Comparison of ENCODE assay signal across 14 cellular contexts in genomic region chr9:5718296-5719032, GRCh38.
A peak's percentile ranks its signal among the peaks of the same experiment; 100 is the strongest.
DNase-seq lines count a peak whose midpoint lies in the region; ATAC-seq and TF ChIP-seq lines count a peak whose summit lies in the region.
"Had no signal": no experiment of that assay in that cellular context is flagged by ENCODE, and none has a peak within 500 bp of the region (broad histone marks: within the 10 kb centered on the region; RNA-seq: fewer than 3 reads in every experiment).

No MANE protein-coding gene starts in this region.

- H3K27ac ChIP-seq in CD4-positive, alpha-beta T cell (ENCODE audit: low read depth, low read length) = no peak overlapping the region
- H3K27ac ChIP-seq in left lung = no peak overlapping the region
- H3K27ac ChIP-seq: BLaER1 had no signal

- H3K27me3 ChIP-seq in CD4-positive, alpha-beta T cell (ENCODE audit: control insufficient read depth, insufficient read depth, low read length) = no peaks in the 10 kb centered on the region
- H3K27me3 ChIP-seq in left lung = no peaks in the 10 kb centered on the region
- H3K27me3 ChIP-seq: BLaER1 had no signal

- H3K36me3 ChIP-seq in left lung = peaks cover 0 to 36% of the 10 kb centered on the region in 2 donors

- H3K9me3 Mint-ChIP-seq in activated T-helper 2 cell treated with anti-CD3 and anti-CD28 coated beads, Interferon-gamma antibody, Interleukin-2, Interleukin-4, amounts not matched to agents 10 μg/mL and 5 μg/mL and 100 μg/mL, durations not matched to agents 14 hours and 24 hours and 36 hours = peaks cover 19% of the 10 kb centered on the region
- H3K9me3 Mint-ChIP-seq in CD4-positive, alpha-beta T cell = peaks cover 4% of the 10 kb centered on the region

- ATAC-seq in left colon (peak; percentile 90), left lung (no peak)
- no peak for ATAC-seq in CD4-positive, alpha-beta T cell (ENCODE audit: poor library complexity)

- peaks cover 10% of the 10 kb centered on the region for H3K4me1 Mint-ChIP-seq in activated T-helper 2 cell treated with anti-CD3 and anti-CD28 coated beads, Interferon-gamma antibody, Interleukin-2, Interleukin-4, amounts not matched to agents 10 μg/mL and 5 μg/mL and 100 μg/mL, durations not matched to agents 14 hours and 24 hours and 36 hours (ENCODE audit: low read depth)
- H3K4me1 Mint-ChIP-seq in CD4-positive, alpha-beta T cell (ENCODE audit: low read depth) = peaks cover 15% of the 10 kb centered on the region

- H3K27me3 Mint-ChIP-seq in activated T-helper 2 cell treated with anti-CD3 and anti-CD28 coated beads, Interferon-gamma antibody, Interleukin-2, Interleukin-4, amounts not matched to agents 10 μg/mL and 5 μg/mL and 100 μg/mL, durations not matched to agents 14 hours and 24 hours and 36 hours (ENCODE audit: low read depth) = no peaks in the 10 kb centered on the region
- no peaks in the 10 kb centered on the region for H3K27me3 Mint-ChIP-seq in CD4-positive, alpha-beta T cell
- H3K27me3 Mint-ChIP-seq: activated CD4-positive, alpha-beta memory T cell treated with anti-CD3 and anti-CD28 coated beads for 36 hours had no signal

- peaks cover 66% of the 10 kb centered on the region for H3K36me3 Mint-ChIP-seq in activated T-helper 2 cell treated with anti-CD3 and anti-CD28 coated beads, Interferon-gamma antibody, Interleukin-2, Interleukin-4, amounts not matched to agents 10 μg/mL and 5 μg/mL and 100 μg/mL, durations not matched to agents 14 hours and 24 hours and 36 hours (ENCODE audit: low read depth)
- peaks cover 79% of the 10 kb centered on the region for H3K36me3 Mint-ChIP-seq in CD4-positive, alpha-beta T cell (ENCODE audit: low read depth)

- H3K27ac Mint-ChIP-seq in activated T-helper 2 cell treated with anti-CD3 and anti-CD28 coated beads, Interferon-gamma antibody, Interleukin-2, Interleukin-4, amounts not matched to agents 10 μg/mL and 5 μg/mL and 100 μg/mL, durations not matched to agents 14 hours and 24 hours and 36 hours = no peak overlapping the region
- no peak overlapping the region for H3K27ac Mint-ChIP-seq in CD4-positive, alpha-beta T cell
- H3K27ac Mint-ChIP-seq: activated CD4-positive, alpha-beta memory T cell treated with anti-CD3 and anti-CD28 coated beads for 36 hours; endodermal cell had no signal

- no peak overlapping the region for H3K4me3 ChIP-seq in left lung
- H3K4me3 ChIP-seq: BLaER1 had no signal

- CTCF ChIA-PET in CD4-positive, alpha-beta T cell (lab: Charles Lee) = no interaction called here

- no peak overlapping the region for H3K4me3 Mint-ChIP-seq in activated T-helper 2 cell treated with anti-CD3 and anti-CD28 coated beads, Interferon-gamma antibody, Interleukin-2, Interleukin-4, amounts not matched to agents 10 μg/mL and 5 μg/mL and 100 μg/mL, durations not matched to agents 14 hours and 24 hours and 36 hours (ENCODE audit: low read depth)
- H3K4me3 Mint-ChIP-seq in CD4-positive, alpha-beta T cell = no peak overlapping the region
- H3K4me3 Mint-ChIP-seq: activated CD4-positive, alpha-beta memory T cell treated with anti-CD3 and anti-CD28 coated beads for 36 hours; endodermal cell had no signal

- no peaks in the 10 kb centered on the region for H3K4me1 ChIP-seq in left lung
- H3K4me1 ChIP-seq: BLaER1 had no signal

- no peaks in the 10 kb centered on the region for H3K9me3 ChIP-seq in CD4-positive, alpha-beta T cell (ENCODE audit: control insufficient read depth, low read length)
- H3K9me3 ChIP-seq in left lung = peaks cover 0 to 8% of the 10 kb centered on the region in 2 donors

- intact Hi-C loops in left colon (cut with DNase I, micrococcal nuclease) (no loop called here), left lung (cut with DNase I) (no loop called here)
- intact Hi-C loops in activated T-helper 2 cell treated with anti-CD3 and anti-CD28 coated beads, Interferon-gamma antibody, Interleukin-2, Interleukin-4, amounts not matched to agents 10 μg/mL and 5 μg/mL and 100 μg/mL, durations not matched to agents 14 hours and 24 hours and 36 hours (cut with micrococcal nuclease) = loop anchor here (5.0 kb wide), 1 partner anchor 91 kb away; the partner anchor contains the start of gene RIC1
- intact Hi-C loops in CD4-positive, alpha-beta T cell (cut with DNase I, micrococcal nuclease) = no loop called here

- DNase-seq in AG08395 (ENCODE audit: low spot score) (peak; percentile 44), HS-5 (ENCODE audit: low read depth) (peak; percentile 37), amniotic epithelial cell (ENCODE audit: low read depth) (peak; percentile 19), left colon (no peak), NOMO-1 treated with DMSO at 0.1 percent for 48 hours (lab: John Stamatoyannopoulos, UW; ENCODE audit: unreplicated experiment) (no peak), left lung (no peak)
- no peak for DNase-seq in activated T-helper 2 cell treated with anti-CD3 and anti-CD28 coated beads, Interferon-gamma antibody, Interleukin-2, Interleukin-4, amounts not matched to agents 10 μg/mL and 5 μg/mL and 100 μg/mL, durations not matched to agents 14 hours and 24 hours and 36 hours (ENCODE audit: low spot score)
- DNase-seq in CD4-positive, alpha-beta T cell = no peak
- DNase-seq: activated CD4-positive, alpha-beta memory T cell treated with anti-CD3 and anti-CD28 coated beads for 36 hours; activated effector memory CD4-positive, alpha-beta T cell treated with Interleukin-2 at 50 U/mL for 16 hours; endodermal cell; NCI-H2171; substantia nigra had no signal

- POLR2A ChIA-PET in CD4-positive, alpha-beta T cell (lab: Charles Lee) = no interaction called here

- no peak for TF ChIP-seq CTCF in CD4-positive, alpha-beta T cell (IDR thresholded peaks at IDR 0.05)
- TF ChIP-seq CTCF in left lung (IDR thresholded peaks at IDR 0.05) = no peak

Comparison
In these comparisons a context has a peak if more than half of its experiments do, and no peak if none do; other contexts are left out.
1. DNase-seq: peak in AG08395 (single experiment), HS-5 (single experiment) and amniotic epithelial cell (single experiment); none in left colon (0 of 2), activated T-helper 2 cell treated with anti-CD3 and anti-CD28 coated beads, Interferon-gamma antibody, Interleukin-2, Interleukin-4, amounts not matched to agents 10 μg/mL and 5 μg/mL and 100 μg/mL, durations not matched to agents 14 hours and 24 hours and 36 hours (single experiment), CD4-positive, alpha-beta T cell (0 of 10), NOMO-1 treated with DMSO at 0.1 percent for 48 hours (single experiment) and left lung (0 of 2).